ENCODE assay signal across 13 cellular contexts in genomic region chr4:169253087-169253675, GRCh38. TPM values are rescaled to one million over a fixed set of nuclear protein-coding genes. Genes with fewer than 3 reads are reported as not detected.
DNase-seq lines count a peak whose midpoint lies in the region; ATAC-seq, FAIRE-seq and TF ChIP-seq lines count a peak whose summit lies in the region.
"Had no signal": no experiment of that assay in that cellular context is flagged by ENCODE, and none has a peak within 500 bp of the region (broad histone marks: within the 10 kb centered on the region; RNA-seq: fewer than 3 reads in every experiment).

No MANE protein-coding gene starts in this region.

- peaks cover 4% of the 10 kb centered on the region for H3K36me3 Mint-ChIP-seq in osteocyte (ENCODE audit: unreplicated experiment)
- H3K36me3 Mint-ChIP-seq in activated CD4-positive, alpha-beta T cell treated with anti-CD3 and anti-CD28 coated beads, Interleukin-2, amount 10 ng/mL, durations not matched to agents 24 days and 14 days (ENCODE audit: low read depth), result no peaks in the 10 kb centered on the region
- H3K36me3 Mint-ChIP-seq: CD8-positive, alpha-beta T cell had no signal

- H4K20me1 ChIP-seq in mammary epithelial cell (ENCODE audit: insufficient read depth, low read length), result no peaks in the 10 kb centered on the region

- in situ Hi-C loops in mammary epithelial cell (cut with MboI; ENCODE audit: low sequenced_read_pairs in 2 of 2), result loop anchor here in 1 of 2 donors (25.0 kb wide), 2 partner anchors 91 to 241 kb away; partner anchors contain the start of gene CBR4

- no peaks in the 10 kb centered on the region for H3K9me3 Mint-ChIP-seq in osteocyte (ENCODE audit: unreplicated experiment)
- no peaks in the 10 kb centered on the region for H3K9me3 Mint-ChIP-seq in activated CD4-positive, alpha-beta T cell treated with anti-CD3 and anti-CD28 coated beads, Interleukin-2, amount 10 ng/mL, durations not matched to agents 24 days and 14 days
- H3K9me3 Mint-ChIP-seq: activated T-helper 1 cell treated with anti-CD3 and anti-CD28 coated beads, Interleukin-12 subunit alpha, Interleukin-12 subunit beta, Interleukin-2, Interleukin-4 antibody, amounts not matched to agents 30 ng/mL and 10 ng/mL and 1 ng/mL, durations not matched to agents 14 hours and 24 hours and 36 hours; CD8-positive, alpha-beta T cell had no signal

- intact Hi-C loops in mammary epithelial cell (cut with micrococcal nuclease), result loop anchor here (5.0 kb wide), 1 partner anchor 136 kb away; no protein-coding TSS in a partner anchor
- intact Hi-C loops in activated CD4-positive, alpha-beta T cell treated with anti-CD3 and anti-CD28 coated beads, Interleukin-2, amount 10 ng/mL, durations not matched to agents 24 days and 14 days (cut with micrococcal nuclease), result no loop called here

- TF ChIP-seq RAD21 in Ishikawa (IDR thresholded peaks at IDR 0.05; ENCODE audit: low read depth), result no peak

- peaks cover 61% of the 10 kb centered on the region for H3K4me1 ChIP-seq in mammary epithelial cell (ENCODE audit: insufficient read depth, low read length)

- ATAC-seq in GM21381 (IDR thresholded peaks at IDR 0.05; ENCODE audit: unreplicated experiment) (no peak), HG03457 (IDR thresholded peaks at IDR 0.05; ENCODE audit: unreplicated experiment) (no peak)
- ATAC-seq: CD8-positive, alpha-beta T cell had no signal

- no peak overlapping the region for H3K4me3 Mint-ChIP-seq in osteocyte (ENCODE audit: unreplicated experiment)
- H3K4me3 Mint-ChIP-seq in activated CD4-positive, alpha-beta T cell treated with anti-CD3 and anti-CD28 coated beads, Interleukin-2, amount 10 ng/mL, durations not matched to agents 24 days and 14 days, result no peak overlapping the region
- H3K4me3 Mint-ChIP-seq: activated T-helper 1 cell treated with anti-CD3 and anti-CD28 coated beads, Interleukin-12 subunit alpha, Interleukin-12 subunit beta, Interleukin-2, Interleukin-4 antibody, amounts not matched to agents 30 ng/mL and 10 ng/mL and 1 ng/mL, durations not matched to agents 14 hours and 24 hours and 36 hours; CD8-positive, alpha-beta T cell had no signal

- WGBS in mammary epithelial cell (ENCODE audit: low coverage, missing lambda C conversion rate), result 64% methylated on average over 2 of the region's 2 CpGs

- CTCF ChIA-PET in mammary epithelial cell (lab: Charles Lee; ENCODE audit: low non-redundant PET), result no interaction called here

- H3K27ac Mint-ChIP-seq in osteocyte (ENCODE audit: unreplicated experiment), result peak overlapping the region; percentile 88
- no peak overlapping the region for H3K27ac Mint-ChIP-seq in activated CD4-positive, alpha-beta T cell treated with anti-CD3 and anti-CD28 coated beads, Interleukin-2, amount 10 ng/mL, durations not matched to agents 24 days and 14 days
- H3K27ac Mint-ChIP-seq: activated T-helper 1 cell treated with anti-CD3 and anti-CD28 coated beads, Interleukin-12 subunit alpha, Interleukin-12 subunit beta, Interleukin-2, Interleukin-4 antibody, amounts not matched to agents 30 ng/mL and 10 ng/mL and 1 ng/mL, durations not matched to agents 14 hours and 24 hours and 36 hours; CD8-positive, alpha-beta T cell had no signal

- peak overlapping the region; percentile 44 for H3K4me2 ChIP-seq in mammary epithelial cell (ENCODE audit: insufficient read depth, low read depth, low read length)

- no peaks in the 10 kb centered on the region for H3K27me3 Mint-ChIP-seq in osteocyte (ENCODE audit: unreplicated experiment)
- peaks cover 10% of the 10 kb centered on the region for H3K27me3 Mint-ChIP-seq in activated CD4-positive, alpha-beta T cell treated with anti-CD3 and anti-CD28 coated beads, Interleukin-2, amount 10 ng/mL, durations not matched to agents 24 days and 14 days

- H3K27ac ChIP-seq in mammary epithelial cell (ENCODE audit: insufficient read depth, low read depth, low read length), result peak overlapping the region; percentile 67

- H3K9ac ChIP-seq in mammary epithelial cell (ENCODE audit: insufficient read depth, low read length), result no peak overlapping the region

- dilution Hi-C loops in mammary epithelial cell (cut with HindIII; ENCODE audit: low sequenced_read_pairs), result loop anchor here (5.0 kb wide), 1 partner anchor 89 kb away; no protein-coding TSS in a partner anchor

- FAIRE-seq in D721Med (lab: Jason Lieb, UNC), result peak; percentile 6

- peaks cover 98% of the 10 kb centered on the region for H3K79me2 ChIP-seq in mammary epithelial cell (ENCODE audit: insufficient read depth, low read length)

- no peak overlapping the region for H2AFZ ChIP-seq in mammary epithelial cell (ENCODE audit: low read depth, low read length)

- TF ChIP-seq CTCF in D721Med (IDR thresholded peaks at IDR 0.05; ENCODE audit: insufficient read depth, missing control alignments) (no peak), mammary epithelial cell (conservative IDR thresholded peaks at IDR 0.05 in 1 of 2, IDR thresholded peaks at IDR 0.05 in 1 of 2; ENCODE audit: extremely low read depth in 1 of 2, insufficient read depth in 1 of 2, low read depth in 1 of 2, low read length in 2 of 2) (no peak), osteocyte (IDR thresholded peaks at IDR 0.05) (no peak)

- H3K4me3 ChIP-seq in mammary epithelial cell (replicated peaks in 1 of 3; ENCODE audit: insufficient read depth in 1 of 3, low read depth in 2 of 3, low read length in 3 of 3), result no peak overlapping the region

- no peaks in the 10 kb centered on the region for H3K36me3 ChIP-seq in mammary epithelial cell (ENCODE audit: insufficient read depth, low read length)

- H3K4me1 Mint-ChIP-seq in osteocyte (ENCODE audit: unreplicated experiment), result peaks cover 90% of the 10 kb centered on the region
- H3K4me1 Mint-ChIP-seq in activated CD4-positive, alpha-beta T cell treated with anti-CD3 and anti-CD28 coated beads, Interleukin-2, amount 10 ng/mL, durations not matched to agents 24 days and 14 days, result no peaks in the 10 kb centered on the region

- no peak for TF ChIP-seq EP300 in Ishikawa (IDR thresholded peaks at IDR 0.05; ENCODE audit: borderline replicate concordance)

- H3K9me3 ChIP-seq in mammary epithelial cell (replicated peaks; ENCODE audit: insufficient read depth, low read length), result no peaks in the 10 kb centered on the region

- H3K27me3 ChIP-seq in mammary epithelial cell (ENCODE audit: insufficient read depth, low read length), result no peaks in the 10 kb centered on the region

- DNase-seq in D721Med (ENCODE audit: insufficient read length, low spot score) (no peak), mammary epithelial cell (no peak), osteocyte (ENCODE audit: extremely low spot score, unreplicated experiment) (no peak), cerebellar cortex (ENCODE audit: low spot score) (no peak)
- no peak for DNase-seq in activated CD4-positive, alpha-beta T cell treated with anti-CD3 and anti-CD28 coated beads, Interleukin-2, amount 10 ng/mL, durations not matched to agents 24 days and 14 days
- DNase-seq: CD8-positive, alpha-beta T cell; cerebellar nuclear complex; stimulated activated CD4-positive, alpha-beta T cell treated with anti-CD3 and anti-CD28 coated beads, Interleukin-2, amount 100 ng/mL, for 24 hours; stimulated activated naive CD4-positive, alpha-beta T cell had no signal

- no TSS peak for BruUV-seq in mammary epithelial cell (replicated peaks; lab: Mats Ljungman, UMichigan)

TF ChIP-seq in Ishikawa, 13 proteins besides CTCF, POLR2A, EP300 and RAD21:
- TF ChIP-seq TAF1 (IDR thresholded peaks at IDR 0.05; ENCODE audit: low read depth), result no peak
- TF ChIP-seq TEAD4 (IDR thresholded peaks at IDR 0.05), result peak; percentile 66

RNA-seq across cellular contexts. Expression of gene SH3RF1, which starts 17.6 kb away (rescaled TPM):
- 10 to 100 TPM; 30.8 to 38.2 TPM for total RNA-seq in mammary epithelial cell
- polyA plus RNA-seq in mammary epithelial cell, result 16.6 TPM
- 79.5 TPM for polyA minus RNA-seq in mammary epithelial cell
- 27.6 and 31.8 TPM in 2 replicates for total RNA-seq in osteocyte
- 0.66 and 0.68 TPM in 2 replicates for total RNA-seq in activated CD4-positive, alpha-beta T cell treated with anti-CD3 and anti-CD28 coated beads, Interleukin-2, amount 10 ng/mL, durations not matched to agents 24 days and 14 days
- total RNA-seq: CD8-positive, alpha-beta T cell had no signal

Comparison
In these comparisons a context has a peak if more than half of its experiments do, and no peak if none do; other contexts are left out.
1. RNA of gene SH3RF1, which starts 17.6 kb away (total RNA-seq): 30.8 to 38.2 TPM in mammary epithelial cell and 27.6 to 31.8 TPM in osteocyte; 0.66 to 0.68 TPM in activated CD4-positive, alpha-beta T cell treated with anti-CD3 and anti-CD28 coated beads, Interleukin-2, amount 10 ng/mL, durations not matched to agents 24 days and 14 days; every median in the first group is over 10 times any median in the second.